In the genomic region with DNA sequence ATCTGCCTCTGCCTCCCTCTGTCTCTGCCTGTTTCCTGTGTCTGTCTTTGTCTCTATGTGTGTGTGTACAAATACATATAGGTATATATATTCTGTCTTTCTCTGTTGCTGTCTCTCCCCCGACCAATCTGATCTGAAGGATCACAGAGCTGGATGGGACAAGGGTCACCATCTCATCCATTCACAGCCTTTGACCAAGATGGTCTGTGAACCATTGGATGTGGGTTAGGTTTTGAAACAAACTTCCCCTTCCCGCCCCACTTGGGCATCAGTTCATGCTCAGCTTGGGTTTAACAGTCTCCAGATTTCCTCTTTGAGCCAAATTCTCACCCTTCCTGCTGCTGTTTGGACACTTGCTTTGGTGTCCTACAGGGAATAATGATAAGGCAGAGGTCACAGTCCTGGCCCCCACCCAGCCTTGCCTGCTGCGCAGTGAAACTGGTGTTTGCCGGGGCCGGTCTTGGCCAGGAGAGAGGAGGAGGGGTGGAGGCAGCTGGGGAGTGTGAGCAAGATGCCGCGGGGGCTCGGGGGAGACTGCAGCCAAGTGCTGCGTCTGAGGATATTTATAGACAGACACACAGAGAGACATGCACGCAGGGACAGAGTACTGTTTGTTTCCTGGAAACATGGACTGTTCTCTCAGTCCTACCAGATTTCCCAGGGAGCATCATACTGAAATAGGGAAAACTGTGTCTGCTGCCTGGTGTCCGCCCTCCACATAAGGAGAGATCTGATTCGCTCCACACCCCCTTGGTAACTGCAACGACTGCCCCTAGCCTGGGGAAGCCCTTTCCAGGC, we compare ENCODE assay signal across 8 cellular contexts. TPM values are rescaled to one million over a fixed set of nuclear protein-coding genes. Genes with fewer than 3 reads are reported as not detected.
DNase-seq lines count a peak whose midpoint lies in the region; ATAC-seq and TF ChIP-seq lines count a peak whose summit lies in the region.

No MANE protein-coding gene starts in this region.

- H3K27me3 Mint-ChIP-seq in activated T-cell treated with anti-CD3 and anti-CD28 coated beads, Interleukin-2, amount 50 U/mL, for 24 hours = no peaks in the 10 kb centered on the region
- H3K27me3 Mint-ChIP-seq in stimulated activated naive CD8-positive, alpha-beta T cell treated with anti-CD3 and anti-CD28 coated beads, Interleukin-15, Interleukin-2, amounts not matched to agents 100 ng/mL and 50 ng/mL, for 24 hours = no peaks in the 10 kb centered on the region

- no peak overlapping the region for H3K4me3 ChIP-seq in PC-3 (ENCODE audit: low read length)

- H3K4me2 ChIP-seq in PC-3 (ENCODE audit: low read length) = no peak overlapping the region

- H3K9ac ChIP-seq in PC-3 (ENCODE audit: low read length) = no peak overlapping the region

- H3K36me3 Mint-ChIP-seq in activated T-cell treated with anti-CD3 and anti-CD28 coated beads, Interleukin-2, amount 50 U/mL, for 24 hours (ENCODE audit: low read depth) = no peaks in the 10 kb centered on the region
- H3K36me3 Mint-ChIP-seq in stimulated activated naive CD8-positive, alpha-beta T cell treated with anti-CD3 and anti-CD28 coated beads, Interleukin-15, Interleukin-2, amounts not matched to agents 100 ng/mL and 50 ng/mL, for 24 hours (ENCODE audit: low read depth) = no peaks in the 10 kb centered on the region

- no peaks in the 10 kb centered on the region for H3K9me3 ChIP-seq in PC-3 (ENCODE audit: low read length)

- H3K27me3 ChIP-seq in PC-3 (ENCODE audit: low read length) = no peaks in the 10 kb centered on the region

- H3K9me2 ChIP-seq in PC-3 (replicated peaks; ENCODE audit: low read length) = no peaks in the 10 kb centered on the region

- TF ChIP-seq CTCF in PC-3 (conservative IDR thresholded peaks at IDR 0.05; ENCODE audit: low read depth, low read length) = no peak

- no peaks in the 10 kb centered on the region for H3F3A ChIP-seq in PC-3 (ENCODE audit: low read length, unreplicated experiment)

- CTCF ChIA-PET in PC-3 (lab: Charles Lee) = interaction anchor here (0.9 kb wide), 1 partner anchor 9 kb away, joined by 5 read pairs; no protein-coding TSS in a partner anchor

- POLR2A ChIA-PET in PC-3 (lab: Charles Lee; ENCODE audit: unreplicated experiment) = interaction anchor here (0.6 kb wide), 1 partner anchor 27 kb away, joined by 4 read pairs; the partner anchor contains the start of gene BTG2

- no peaks in the 10 kb centered on the region for H3K79me2 ChIP-seq in PC-3 (ENCODE audit: low read length)

- H3K36me3 ChIP-seq in PC-3 (ENCODE audit: low read depth, low read length) = no peaks in the 10 kb centered on the region

- peak overlapping the region; percentile 38 for H3K4me3 Mint-ChIP-seq in activated T-cell treated with anti-CD3 and anti-CD28 coated beads, Interleukin-2, amount 50 U/mL, for 24 hours
- H3K4me3 Mint-ChIP-seq in stimulated activated naive CD8-positive, alpha-beta T cell treated with anti-CD3 and anti-CD28 coated beads, Interleukin-15, Interleukin-2, amounts not matched to agents 100 ng/mL and 50 ng/mL, for 24 hours = peak overlapping the region; percentile 75

- no TSS peak for BruUV-seq in PC-3 (replicated peaks; lab: Mats Ljungman, UMichigan)

- H4K20me1 ChIP-seq in PC-3 (ENCODE audit: low read length) = no peaks in the 10 kb centered on the region

- H3K27ac Mint-ChIP-seq in activated T-cell treated with anti-CD3 and anti-CD28 coated beads, Interleukin-2, amount 50 U/mL, for 24 hours = peak overlapping the region; percentile 88
- H3K27ac Mint-ChIP-seq in stimulated activated naive CD8-positive, alpha-beta T cell treated with anti-CD3 and anti-CD28 coated beads, Interleukin-15, Interleukin-2, amounts not matched to agents 100 ng/mL and 50 ng/mL, for 24 hours = peak overlapping the region; percentile 79

- no peak overlapping the region for H3K27ac ChIP-seq in PC-3 (ENCODE audit: low read length)
- H3K27ac ChIP-seq in cingulate gyrus (ENCODE audit: low read depth, low read length) = peak overlapping the region; percentile 96

- peaks cover 16% of the 10 kb centered on the region for H3K4me1 ChIP-seq in PC-3 (ENCODE audit: insufficient read depth, low read length)

- DNase-seq in activated T-cell treated with anti-CD3 and anti-CD28 coated beads, Interleukin-2, amount 50 U/mL, for 24 hours = no peak
- DNase-seq in activated T-cell treated with anti-CD3 and anti-CD28 coated beads, Interleukin-2, amount 50 U/mL, for 48 hours = no peak
- no peak for DNase-seq in PC-3
- DNase-seq in left lobe of liver (ENCODE audit: low spot score) = peak; percentile 65

- H3K9me3 Mint-ChIP-seq in activated T-cell treated with anti-CD3 and anti-CD28 coated beads, Interleukin-2, amount 50 U/mL, for 24 hours = no peaks in the 10 kb centered on the region
- H3K9me3 Mint-ChIP-seq in stimulated activated naive CD8-positive, alpha-beta T cell treated with anti-CD3 and anti-CD28 coated beads, Interleukin-15, Interleukin-2, amounts not matched to agents 100 ng/mL and 50 ng/mL, for 24 hours = no peaks in the 10 kb centered on the region

- ATAC-seq in PC-3 = no peak
- peak; percentile 70 for ATAC-seq in left lobe of liver
- ATAC-seq in HG02798 (IDR thresholded peaks at IDR 0.05; ENCODE audit: poor library complexity, unreplicated experiment) = no peak
- no peak for ATAC-seq in HG02610 (IDR thresholded peaks at IDR 0.05; ENCODE audit: unreplicated experiment)

- intact Hi-C loops in PC-3 (cut with micrococcal nuclease) = no loop called here

- peak overlapping the region; percentile 13; the same call in 1 of the 2 replicates for H2AFZ ChIP-seq in PC-3 (ENCODE audit: low read length)

- peaks cover 68% of the 10 kb centered on the region for H3K4me1 Mint-ChIP-seq in activated T-cell treated with anti-CD3 and anti-CD28 coated beads, Interleukin-2, amount 50 U/mL, for 24 hours (ENCODE audit: low read depth)
- H3K4me1 Mint-ChIP-seq in stimulated activated naive CD8-positive, alpha-beta T cell treated with anti-CD3 and anti-CD28 coated beads, Interleukin-15, Interleukin-2, amounts not matched to agents 100 ng/mL and 50 ng/mL, for 24 hours (ENCODE audit: low read depth) = peaks cover 77% of the 10 kb centered on the region

RNA-seq across cellular contexts. Expression of gene BTG2, which starts 27.0 kb away (rescaled TPM):
- total RNA-seq in PC-3 (2014; rRNA removed) = 2.2 and 2.4 TPM in 2 replicates
- total RNA-seq in left lobe of liver = 2.8 TPM

RNA-seq across cellular contexts. Expression of gene CHIT1, which starts 48.8 kb away (rescaled TPM):
- total RNA-seq in PC-3 (2014; rRNA removed) = 0.06 TPM in 1 of 2 replicates, not detected in the other
- total RNA-seq in left lobe of liver = 0.28 TPM
